14 cellular contexts compared by ENCODE assay signal in genomic region chr15:33559207-33559890, GRCh38.
"Had no signal": no experiment of that assay in that cellular context is flagged by ENCODE, and none has a peak within 500 bp of the region (broad histone marks: within the 10 kb centered on the region; RNA-seq: fewer than 3 reads in every experiment).

No MANE protein-coding gene starts in this region.

- H3K36me3 ChIP-seq: breast epithelium, transverse colon had no signal

- H3K4me1 ChIP-seq: breast epithelium, gastroesophageal sphincter, psoas muscle, sigmoid colon, transverse colon had no signal

- H3K27me3 ChIP-seq: breast epithelium, gastroesophageal sphincter, sigmoid colon, transverse colon had no signal

- DNase-seq: activated CD4-positive, alpha-beta memory T cell treated with anti-CD3 and anti-CD28 coated beads for 36 hours; activated CD4-positive, alpha-beta T cell treated with anti-CD3 and anti-CD28 coated beads for 1 hour; activated T-cell treated with anti-CD3 and anti-CD28 coated beads, Interleukin-2, amount 50 U/mL, for 72 hours; aorta; occipital lobe; psoas muscle; sigmoid colon; stimulated activated CD4-positive, alpha-beta T cell treated with anti-CD3 and anti-CD28 coated beads, Interleukin-2, amount 100 ng/mL, for 24 hours; stimulated activated naive CD4-positive, alpha-beta T cell; substantia nigra; transverse colon had no signal

- ATAC-seq: activated T-cell treated with anti-CD3 and anti-CD28 coated beads, Interleukin-2, amount 50 U/mL, for 72 hours; gastroesophageal sphincter; left lobe of liver had no signal

- H3K27ac ChIP-seq: breast epithelium, gastroesophageal sphincter, psoas muscle, sigmoid colon, transverse colon had no signal

- H3K4me3 ChIP-seq: breast epithelium, gastroesophageal sphincter, psoas muscle, sigmoid colon, transverse colon had no signal
